19 cellular contexts compared by ENCODE assay signal in genomic region chr4:36757623-36758311, GRCh38.
"Had no signal": no experiment of that assay in that cellular context is flagged by ENCODE, and none has a peak within 500 bp of the region (broad histone marks: within the 10 kb centered on the region; RNA-seq: fewer than 3 reads in every experiment).

No MANE protein-coding gene starts in this region.

- DNase-seq: activated CD8-positive, alpha-beta memory T cell treated with anti-CD3 and anti-CD28 coated beads, Interleukin-2, amount 50 U/mL, for 4 hours; activated naive CD4-positive, alpha-beta T cell treated with Interleukin-2 at 50 U/mL for 16 hours; activated naive CD8-positive, alpha-beta T cell treated with anti-CD3 and anti-CD28 coated beads for 36 hours; activated T-cell treated with anti-CD3 and anti-CD28 coated beads, Interleukin-2, amount 50 U/mL, for 24 hours; effector memory CD4-positive, alpha-beta T cell; hypothalamus; islet precursor cell; left cardiac atrium; ovary; stimulated activated CD4-positive, alpha-beta T cell treated with anti-CD3 and anti-CD28 coated beads, Interleukin-4, amount 100 ng/mL, for 4 hours; stimulated activated naive CD8-positive, alpha-beta T cell treated with anti-CD3 and anti-CD28 coated beads, Interleukin-15, Interleukin-2, amounts not matched to agents 100 U/mL and 50 U/mL, for 24 hours; upper lobe of left lung; WERI-Rb-1 had no signal

- H3K9me3 ChIP-seq: neutrophil, ovary, prostate gland, right atrium auricular region, upper lobe of left lung had no signal

- H3K27me3 ChIP-seq: neutrophil, ovary, right atrium auricular region, upper lobe of left lung had no signal

- H3K4me3 ChIP-seq: ovary, prostate gland, right atrium auricular region, upper lobe of left lung had no signal

- H3K27ac ChIP-seq: neutrophil, ovary, prostate gland, right atrium auricular region, upper lobe of left lung, WERI-Rb-1 had no signal

- H3K4me1 ChIP-seq: prostate gland, right atrium auricular region, upper lobe of left lung had no signal

- H3K36me3 ChIP-seq: neutrophil, ovary, prostate gland, right atrium auricular region, upper lobe of left lung, WERI-Rb-1 had no signal

- ATAC-seq: activated T-helper 17 cell treated with anti-CD3 and anti-CD28 coated beads, Interleukin-2, amount 50 U/mL, for 72 hours; esophagus mucosa; left cardiac atrium; natural killer cell treated with Interleukin-12 subunit alpha and Interleukin-12 subunit beta and Interleukin-15 and Interleukin-18, amount 100 ng/mL, for 72 hours; stimulated activated naive CD8-positive, alpha-beta T cell treated with anti-CD3 and anti-CD28 coated beads, Interleukin-15, Interleukin-2, amounts not matched to agents 100 U/mL and 50 U/mL, for 24 hours had no signal
